Comparison of ENCODE assay signal across 8 cellular contexts in the genomic region with DNA sequence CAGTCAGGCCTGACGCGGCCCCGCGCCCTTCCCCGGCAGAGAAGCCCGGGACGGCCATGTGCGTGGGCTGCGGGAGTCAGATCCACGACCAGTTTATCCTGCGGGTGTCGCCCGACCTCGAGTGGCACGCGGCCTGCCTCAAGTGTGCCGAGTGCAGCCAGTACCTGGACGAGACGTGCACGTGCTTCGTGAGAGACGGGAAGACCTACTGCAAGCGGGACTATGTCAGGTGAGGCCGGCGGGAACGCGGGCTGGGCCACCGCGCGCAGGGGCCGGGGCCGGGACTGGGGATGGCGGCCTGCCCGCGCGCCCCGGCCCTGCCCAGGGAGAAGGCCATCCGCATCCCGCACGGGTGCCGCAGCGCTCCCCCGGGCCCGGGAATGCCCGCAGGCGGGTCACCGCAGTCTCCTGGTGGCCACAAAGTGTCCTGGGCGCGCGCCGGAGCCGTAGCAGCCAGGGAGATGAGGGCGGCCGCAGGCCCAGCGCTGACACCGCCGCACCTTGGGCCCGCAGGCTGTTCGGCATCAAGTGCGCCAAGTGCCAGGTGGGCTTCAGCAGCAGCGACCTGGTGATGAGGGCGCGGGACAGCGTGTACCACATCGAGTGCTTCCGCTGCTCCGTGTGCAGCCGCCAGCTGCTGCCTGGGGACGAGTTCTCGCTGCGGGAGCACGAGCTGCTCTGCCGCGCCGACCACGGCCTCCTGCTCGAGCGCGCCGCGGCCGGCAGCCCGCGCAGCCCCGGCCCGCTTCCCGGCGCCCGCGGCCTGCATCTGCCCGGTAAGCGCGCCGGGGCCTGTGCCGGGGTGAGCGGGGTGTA. TPM values are rescaled to one million over a fixed set of nuclear protein-coding genes. Genes with fewer than 3 reads are reported as not detected.
DNase-seq lines count a peak whose midpoint lies in the region; ATAC-seq and TF ChIP-seq lines count a peak whose summit lies in the region.

No MANE protein-coding gene starts in this region.

- TF ChIP-seq CTCF in GM12864 (IDR thresholded peaks at IDR 0.05; ENCODE audit: low read depth, low read length, missing control alignments) (no peak), osteoblast (IDR thresholded peaks at IDR 0.05; ENCODE audit: extremely low read depth, low read depth, low read length) (no peak)

- peaks cover 87 to 92% of the 10 kb centered on the region in 2 donors for H3K27me3 ChIP-seq in duodenal mucosa (ENCODE audit: control insufficient read depth in 1 of 2, insufficient read depth in 2 of 2, low read length in 2 of 2)
- H3K27me3 ChIP-seq in osteoblast (ENCODE audit: insufficient read depth, low read length) = peaks cover 86% of the 10 kb centered on the region

- peaks cover 28 to 66% of the 10 kb centered on the region in 2 donors for H3K4me1 ChIP-seq in duodenal mucosa (ENCODE audit: control insufficient read depth in 1 of 2, insufficient read depth in 2 of 2, low read length in 2 of 2)
- peaks cover 8% of the 10 kb centered on the region for H3K4me1 ChIP-seq in osteoblast (ENCODE audit: insufficient read depth, low read length)

- no peak overlapping the region for H2AFZ ChIP-seq in osteoblast (ENCODE audit: low read length)

- no peak overlapping the region for H3K27ac ChIP-seq in duodenal mucosa (ENCODE audit: low read depth, low read length)
- H3K27ac ChIP-seq in osteoblast (ENCODE audit: low read depth, low read length) = no peak overlapping the region

- no peak overlapping the region for H3K9ac ChIP-seq in duodenal mucosa (ENCODE audit: low read depth in 1 of 2, low read length in 2 of 2)

- DNase-seq in GM12864 (ENCODE audit: low read depth) (no peak), NCI-H2227 treated with DMSO at 0.1 percent for 48 hours (lab: John Stamatoyannopoulos, UW) (peak; percentile 27), osteoblast (ENCODE audit: insufficient read length, low spot score, missing footprints) (peak; percentile 76), NCI-H748 (lab: John Stamatoyannopoulos, UW; ENCODE audit: unreplicated experiment) (no peak)

- H3K36me3 ChIP-seq in duodenal mucosa (ENCODE audit: control insufficient read depth in 1 of 2, insufficient read depth in 2 of 2, low read length in 2 of 2) = no peaks in the 10 kb centered on the region
- no peaks in the 10 kb centered on the region for H3K36me3 ChIP-seq in osteoblast (ENCODE audit: insufficient read depth, low read length)

- ATAC-seq in esophagus mucosa = no peak
- ATAC-seq in HG03354 (IDR thresholded peaks at IDR 0.05; ENCODE audit: poor library complexity, severe bottlenecking, unreplicated experiment) = no peak
- no peak for ATAC-seq in HG03457 (IDR thresholded peaks at IDR 0.05; ENCODE audit: unreplicated experiment)

- H3K9me3 ChIP-seq in duodenal mucosa (ENCODE audit: control insufficient read depth in 1 of 2, low read length in 2 of 2) (no peaks in the 10 kb centered on the region), osteoblast (ENCODE audit: low read depth, low read length) (no peaks in the 10 kb centered on the region)

- no peaks in the 10 kb centered on the region for H4K20me1 ChIP-seq in osteoblast (ENCODE audit: insufficient read depth, low read length)

- no peaks in the 10 kb centered on the region for H3K79me2 ChIP-seq in osteoblast (ENCODE audit: insufficient read depth, low read length)

- peak overlapping the region; percentile 72 for H3K4me3 ChIP-seq in GM12864 (ENCODE audit: low read depth, low read length)
- H3K4me3 ChIP-seq in duodenal mucosa (ENCODE audit: low read depth in 1 of 2, low read length in 2 of 2) = peak overlapping the region; percentile 56 to 62
- H3K4me3 ChIP-seq in osteoblast (ENCODE audit: insufficient read depth, low read length) = peak overlapping the region; percentile 69

- H3K4me2 ChIP-seq in osteoblast (ENCODE audit: insufficient read depth, low read length) = no peak overlapping the region

RNA-seq across cellular contexts. Expression of a gene that starts 1.4 kb away (rescaled TPM):
- 0.29 and 1.1 TPM in 2 replicates for total RNA-seq in osteoblast
- not detected for total RNA-seq in esophagus mucosa

RNA-seq across cellular contexts. Expression of a gene that starts 26.7 kb away (rescaled TPM):
- total RNA-seq in osteoblast (85.0 and 110 TPM in 2 replicates), esophagus mucosa (79.8 TPM)

Comparison
In these comparisons a context has a peak if more than half of its experiments do, and no peak if none do; other contexts are left out.
1. DNase-seq: peak in NCI-H2227 treated with DMSO at 0.1 percent for 48 hours (single experiment) and osteoblast (single experiment); none in GM12864 (single experiment) and NCI-H748 (single experiment).
2. Peak in every context shown above with its lines, with median percentiles within 50 percentile points of each other: H3K4me3 ChIP-seq.